In genomic region chr15:84603630-84604379, GRCh38 we compare ENCODE assay signal across 12 cellular contexts. TPM values are rescaled to one million over a fixed set of nuclear protein-coding genes. Genes with fewer than 3 reads are reported as not detected.
A peak's percentile ranks its signal among the peaks of the same experiment; 100 is the strongest.
DNase-seq lines count a peak whose midpoint lies in the region; ATAC-seq and TF ChIP-seq lines count a peak whose summit lies in the region.
"Had no signal": no experiment of that assay in that cellular context is flagged by ENCODE, and none has a peak within 500 bp of the region (broad histone marks: within the 10 kb centered on the region; RNA-seq: fewer than 3 reads in every experiment).

No MANE protein-coding gene starts in this region.

- in situ Hi-C loops in gastrocnemius medialis (cut with MboI; ENCODE audit: low sequenced_read_pairs in 4 of 4) = no loop called here

- no peaks in the 10 kb centered on the region for H3K27me3 ChIP-seq in CD8-positive, alpha-beta memory T cell (ENCODE audit: insufficient read depth, low read length, poor library complexity, severe bottlenecking)
- H3K27me3 ChIP-seq in HUES64 (ENCODE audit: insufficient read depth, low read length) = peaks cover 13% of the 10 kb centered on the region; the same call in 1 of the 2 replicates
- H3K27me3 ChIP-seq in endodermal cell (ENCODE audit: control insufficient read depth, insufficient read depth, low read length, poor library complexity, severe bottlenecking) = no peaks in the 10 kb centered on the region
- no peaks in the 10 kb centered on the region for H3K27me3 ChIP-seq in vagina
- H3K27me3 ChIP-seq in SK-N-SH (ENCODE audit: insufficient read depth) = no peaks in the 10 kb centered on the region
- no peaks in the 10 kb centered on the region for H3K27me3 ChIP-seq in gastrocnemius medialis
- H3K27me3 ChIP-seq: transverse colon had no signal

- peaks cover 52 to 77% (median 76%) of the 10 kb centered on the region in 3 donors for H3K4me1 Mint-ChIP-seq in CD8-positive, alpha-beta memory T cell
- peaks cover 26% of the 10 kb centered on the region for H3K4me1 Mint-ChIP-seq in endodermal cell
- peaks cover 39% of the 10 kb centered on the region for H3K4me1 Mint-ChIP-seq in nephron

- no peak overlapping the region for H2AFZ ChIP-seq in SK-N-SH (ENCODE audit: low read depth)

- no peak overlapping the region for H3K4me3 ChIP-seq in CD8-positive, alpha-beta memory T cell (ENCODE audit: low read length)
- H3K4me3 ChIP-seq in HUES64 (ENCODE audit: low read length) = peak overlapping the region; percentile 40
- no peak overlapping the region for H3K4me3 ChIP-seq in endodermal cell (ENCODE audit: low read length)
- H3K4me3 ChIP-seq in vagina = no peak overlapping the region
- no peak overlapping the region for H3K4me3 ChIP-seq in SK-N-SH (ENCODE audit: low read depth in 2 of 2, low read length in 1 of 2)
- H3K4me3 ChIP-seq in gastrocnemius medialis = no peak overlapping the region
- H3K4me3 ChIP-seq: transverse colon had no signal

- no peaks in the 10 kb centered on the region for H3K9me3 ChIP-seq in CD8-positive, alpha-beta memory T cell (ENCODE audit: low read length)
- H3K9me3 ChIP-seq in HUES64 (ENCODE audit: insufficient read depth, low read depth, low read length) = no peaks in the 10 kb centered on the region
- no peaks in the 10 kb centered on the region for H3K9me3 ChIP-seq in endodermal cell (ENCODE audit: control insufficient read depth, low read length)
- H3K9me3 ChIP-seq in vagina = no peaks in the 10 kb centered on the region
- no peaks in the 10 kb centered on the region for H3K9me3 ChIP-seq in SK-N-SH
- H3K9me3 ChIP-seq in gastrocnemius medialis = no peaks in the 10 kb centered on the region
- H3K9me3 ChIP-seq: transverse colon had no signal

- 0 out of 2 replicates have a peak, but pooled peaks cover 8% of the 10 kb centered on the region for H4K20me1 ChIP-seq in SK-N-SH (ENCODE audit: insufficient read depth)

- peaks cover 5% of the 10 kb centered on the region for H3F3A ChIP-seq in SK-N-SH (replicated peaks; ENCODE audit: insufficient read depth)

- no peaks in the 10 kb centered on the region for H3K9me3 Mint-ChIP-seq in CD8-positive, alpha-beta memory T cell
- H3K9me3 Mint-ChIP-seq in endodermal cell (no peaks in the 10 kb centered on the region), nephron (no peaks in the 10 kb centered on the region)

- H3K27ac ChIP-seq in CD8-positive, alpha-beta memory T cell (ENCODE audit: low read depth, low read length) = no peak overlapping the region
- H3K27ac ChIP-seq in HUES64 (ENCODE audit: low read depth, low read length) = peak overlapping the region; percentile 87
- no peak overlapping the region for H3K27ac ChIP-seq in endodermal cell (ENCODE audit: low read depth, low read length)
- H3K27ac ChIP-seq in vagina = no peak overlapping the region
- H3K27ac ChIP-seq in SK-N-SH (ENCODE audit: low read depth in 2 of 2, low read length in 1 of 2) = no peak overlapping the region
- H3K27ac ChIP-seq in gastrocnemius medialis = no peak overlapping the region
- H3K27ac ChIP-seq: transverse colon had no signal

- POLR2A ChIA-PET in CD8-positive, alpha-beta memory T cell (lab: Charles Lee) = no interaction called here
- POLR2A ChIA-PET in SK-N-SH (lab: Yijun Ruan, JAX) = no interaction called here

- intact Hi-C loops in vagina (cut with DNase I) (loop anchor here (5.0 kb wide), 1 partner anchor 323 kb away; no protein-coding TSS in a partner anchor), gastrocnemius medialis (cut with DNase I; ENCODE audit: low total_unique reads) (no loop called here)

- TF ChIP-seq POLR2A in vagina (IDR thresholded peaks at IDR 0.05) = no peak
- TF ChIP-seq POLR2A in gastrocnemius medialis (IDR thresholded peaks at IDR 0.05) = no peak

- TF ChIP-seq EP300 in SK-N-SH (IDR thresholded peaks at IDR 0.05; ENCODE audit: borderline replicate concordance in 1 of 2, low read depth in 1 of 2, low read length in 1 of 2) = no peak

- peak overlapping the region in 6 of 8 donors; percentile 49 to 98 (median 80) for H3K27ac Mint-ChIP-seq in CD8-positive, alpha-beta memory T cell
- H3K27ac Mint-ChIP-seq in endodermal cell (peak overlapping the region; percentile 88), nephron (peak overlapping the region in 1 of 3 experiments; percentile 68)

- H3K9me2 ChIP-seq in SK-N-SH = no peaks in the 10 kb centered on the region

- no peaks in the 10 kb centered on the region for H3K36me3 ChIP-seq in CD8-positive, alpha-beta memory T cell (ENCODE audit: insufficient read depth, low read length)
- H3K36me3 ChIP-seq in HUES64 (ENCODE audit: insufficient read depth, low read length) = peaks cover 39% of the 10 kb centered on the region
- H3K36me3 ChIP-seq in endodermal cell (ENCODE audit: control insufficient read depth, insufficient read depth, low read length) = peaks cover 36% of the 10 kb centered on the region
- peaks cover 0 to 3% of the 10 kb centered on the region in 2 donors for H3K36me3 ChIP-seq in vagina
- H3K36me3 ChIP-seq in SK-N-SH (replicated peaks in 1 of 2; ENCODE audit: control insufficient read depth in 1 of 2, insufficient read depth in 2 of 2, low read length in 1 of 2) = peaks cover 18 to 41% of the 10 kb centered on the region in 2 experiments
- peaks cover 0 to 7% of the 10 kb centered on the region in 2 donors for H3K36me3 ChIP-seq in gastrocnemius medialis

- no peak overlapping the region for H3K4me2 ChIP-seq in SK-N-SH

- peak overlapping the region; percentile 5 for H3K9ac ChIP-seq in HUES64 (ENCODE audit: low read depth, low read length)
- no peak overlapping the region for H3K9ac ChIP-seq in endodermal cell (ENCODE audit: extremely low read depth, low read length, poor library complexity, severe bottlenecking)
- H3K9ac ChIP-seq in SK-N-SH = no peak overlapping the region

- H3K79me2 ChIP-seq in SK-N-SH (ENCODE audit: insufficient read depth) = peaks cover 63% of the 10 kb centered on the region

- no peak for DNase-seq in CD8-positive, alpha-beta memory T cell
- DNase-seq in endodermal cell (peak; percentile 63), vagina (ENCODE audit: extremely low spot score in 2 of 2) (no peak), SK-N-SH (no peak), gastrocnemius medialis (no peak), NCI-H1694 (lab: John Stamatoyannopoulos, UW) (no peak)
- DNase-seq: dermis blood vessel endothelial cell, NCI-H82, T-helper 2 cell, transverse colon had no signal

- H3K36me3 Mint-ChIP-seq in CD8-positive, alpha-beta memory T cell = peaks cover 3 to 47% (median 9%) of the 10 kb centered on the region in 3 donors
- H3K36me3 Mint-ChIP-seq in endodermal cell (ENCODE audit: low read depth) (peaks cover 45% of the 10 kb centered on the region), nephron (ENCODE audit: low read depth) (peaks cover 54% of the 10 kb centered on the region)

- H3K4me3 Mint-ChIP-seq in CD8-positive, alpha-beta memory T cell = peak overlapping the region; percentile 5 to 75 (median 67)
- H3K4me3 Mint-ChIP-seq in endodermal cell (peak overlapping the region; percentile 81), nephron (peak overlapping the region; percentile 21 to 95 (median 42))

- 67% methylated on average over 14 of the region's 14 CpGs for WGBS in HUES64
- WGBS in endodermal cell (ENCODE audit: insufficient coverage in 1 of 2, insufficient read length in 1 of 2), 2 experiments = 86 to 87% methylated on average over 13 to 14 of the region's 14 CpGs
- WGBS in SK-N-SH (ENCODE audit: low lambda C conversion rate) = 97% methylated on average over 8 of the region's 14 CpGs

- peaks cover 32% of the 10 kb centered on the region for H3K4me1 ChIP-seq in CD8-positive, alpha-beta memory T cell (ENCODE audit: insufficient read depth, low read length)
- H3K4me1 ChIP-seq in HUES64 (ENCODE audit: insufficient read depth, low read length) (peaks cover 35% of the 10 kb centered on the region), endodermal cell (ENCODE audit: control insufficient read depth, insufficient read depth, low read length) (no peaks in the 10 kb centered on the region), vagina (peaks cover 19% of the 10 kb centered on the region), SK-N-SH (ENCODE audit: control insufficient read depth in 1 of 2, insufficient read depth in 2 of 2, low read depth in 1 of 2, low read length in 1 of 2) (peaks cover 0 to 14% of the 10 kb centered on the region in 2 experiments; a peak in 1 of 4 replicates), gastrocnemius medialis (peaks cover 6 to 9% of the 10 kb centered on the region in 2 donors)

- no peak for ATAC-seq in gastrocnemius medialis

- CTCF ChIA-PET in CD8-positive, alpha-beta memory T cell (lab: Charles Lee) = interaction anchor here (1.8 to 2.0 kb wide), 2 partner anchors 16 to 112 kb away, joined by 5 to 7 read pairs; partner anchors contain the start of gene SEC11A
- CTCF ChIA-PET in SK-N-SH (lab: Yijun Ruan, JAX) = interaction anchor here (1.3 to 1.5 kb wide), 3 partner anchors 12 to 324 kb away, joined by 3 to 4 read pairs (median 3); no protein-coding TSS in a partner anchor

- TF ChIP-seq RAD21 in SK-N-SH (IDR thresholded peaks at IDR 0.05; ENCODE audit: low read length) = no peak

- H3K27me3 Mint-ChIP-seq in CD8-positive, alpha-beta memory T cell = no peaks in the 10 kb centered on the region
- H3K27me3 Mint-ChIP-seq in endodermal cell (ENCODE audit: insufficient read depth) (peaks cover 13% of the 10 kb centered on the region), nephron (ENCODE audit: low read depth) (no peaks in the 10 kb centered on the region)

- TF ChIP-seq CTCF in endodermal cell (conservative IDR thresholded peaks at IDR 0.05) = no peak
- TF ChIP-seq CTCF in nephron (IDR thresholded peaks at IDR 0.05; ENCODE audit: unreplicated experiment in 3 of 3) = no peak
- TF ChIP-seq CTCF in vagina (IDR thresholded peaks at IDR 0.05) = no peak
- TF ChIP-seq CTCF in SK-N-SH (IDR thresholded peaks at IDR 0.05) = no peak
- TF ChIP-seq CTCF in gastrocnemius medialis (IDR thresholded peaks at IDR 0.05 in 4 of 5, conservative IDR thresholded peaks at IDR 0.05 in 1 of 5) = no peak

RNA-seq across cellular contexts. Expression of gene ZSCAN2, which starts 3.0 kb away (rescaled TPM):
- total RNA-seq in CD8-positive, alpha-beta memory T cell = 10 to 100 TPM; 13.5 to 14.3 TPM
- polyA plus RNA-seq in CD8-positive, alpha-beta memory T cell = 6.0 TPM
- 23.0 TPM for polyA plus RNA-seq in HUES64 (2013, experiment 1 of 2)
- polyA plus RNA-seq in HUES64 (2013, experiment 2 of 2) = 22.2 TPM
- total RNA-seq in endodermal cell = 10 to 100 TPM; 23.6 to 31.3 TPM
- 18.8 TPM for polyA plus RNA-seq in endodermal cell (2013, experiment 1 of 2)
- 18.4 TPM for polyA plus RNA-seq in endodermal cell (2013, experiment 2 of 2)
- 7.9 TPM for total RNA-seq in vagina
- polyA plus RNA-seq in SK-N-SH (2012; rRNA removed) = 17.8 and 22.0 TPM in 2 replicates
- 15.7 and 18.0 TPM in 2 replicates for polyA plus RNA-seq in SK-N-SH (2012; cell fraction: cytosol; rRNA removed)
- 19.0 and 25.0 TPM in 2 replicates for polyA plus RNA-seq in SK-N-SH (2012; cell fraction: nucleus; rRNA removed)
- total RNA-seq in gastrocnemius medialis = 10 to 100 TPM in 1 of 4 donors, 1 to 10 TPM in 3; 6.1 to 10.3 (median 8.6) TPM

RNA-seq across cellular contexts. Expression of gene WDR73, which starts 50.3 kb away (rescaled TPM):
- total RNA-seq in CD8-positive, alpha-beta memory T cell = 10 to 100 TPM; 26.7 to 27.7 TPM
- polyA plus RNA-seq in CD8-positive, alpha-beta memory T cell = 14.8 TPM
- polyA plus RNA-seq in HUES64 (2013, experiment 1 of 2) = 22.0 TPM
- polyA plus RNA-seq in HUES64 (2013, experiment 2 of 2) = 15.8 TPM
- total RNA-seq in endodermal cell (10 to 100 TPM; 44.1 to 46.8 TPM), vagina (24.1 TPM), gastrocnemius medialis (10 to 100 TPM in 3 of 4 donors, 1 to 10 TPM in 1; 6.7 to 11.7 (median 10.3) TPM)
- polyA plus RNA-seq in endodermal cell (2013, experiment 1 of 2) = 37.9 TPM
- polyA plus RNA-seq in endodermal cell (2013, experiment 2 of 2) = 32.1 TPM
- 32.9 and 49.6 TPM in 2 replicates for polyA plus RNA-seq in SK-N-SH (2012; rRNA removed)
- polyA plus RNA-seq in SK-N-SH (2012; cell fraction: cytosol; rRNA removed) = 13.6 and 16.8 TPM in 2 replicates
- polyA plus RNA-seq in SK-N-SH (2012; cell fraction: nucleus; rRNA removed) = 178 and 185 TPM in 2 replicates

RNA-seq across cellular contexts. Expression of gene NMB, which starts 54.2 kb away (rescaled TPM):
- total RNA-seq in CD8-positive, alpha-beta memory T cell = 1 to 10 TPM; 3.6 to 5.2 TPM
- polyA plus RNA-seq in CD8-positive, alpha-beta memory T cell = 3.9 TPM
- 10.5 TPM for polyA plus RNA-seq in HUES64 (2013, experiment 1 of 2)
- polyA plus RNA-seq in HUES64 (2013, experiment 2 of 2) = 11.5 TPM
- total RNA-seq in endodermal cell (1 to 10 TPM; 5.3 to 7.3 TPM), vagina (12.3 TPM), gastrocnemius medialis (1 to 10 TPM in 2 of 4 donors, under 1 TPM in 1, not detected in 1; 0.94 to 1.6 (median 1.6) TPM)
- 11.8 TPM for polyA plus RNA-seq in endodermal cell (2013, experiment 1 of 2)
- polyA plus RNA-seq in endodermal cell (2013, experiment 2 of 2) = 10.0 TPM
- 5.3 and 6.5 TPM in 2 replicates for polyA plus RNA-seq in SK-N-SH (2012; rRNA removed)
- 4.3 and 5.8 TPM in 2 replicates for polyA plus RNA-seq in SK-N-SH (2012; cell fraction: cytosol; rRNA removed)
- polyA plus RNA-seq in SK-N-SH (2012; cell fraction: nucleus; rRNA removed) = 4.1 and 4.6 TPM in 2 replicates
